12 cellular contexts compared by ENCODE assay signal in genomic region chr1:159121526-159121925, GRCh38.
DNase-seq lines count a peak whose midpoint lies in the region; ATAC-seq lines count a peak whose summit lies in the region.
"Had no signal": no experiment of that assay in that cellular context is flagged by ENCODE, and none has a peak within 500 bp of the region (broad histone marks: within the 10 kb centered on the region; RNA-seq: fewer than 3 reads in every experiment).

No MANE protein-coding gene starts in this region.

- H3K27ac ChIP-seq in effector memory CD4-positive, alpha-beta T cell (ENCODE audit: insufficient read depth, low read length, poor library complexity, severe bottlenecking), result no peak overlapping the region
- H3K27ac ChIP-seq: adrenal gland had no signal

- ATAC-seq in GM18520 (IDR thresholded peaks at IDR 0.05; ENCODE audit: unreplicated experiment) (peak; percentile 51), GM19438 (IDR thresholded peaks at IDR 0.05; ENCODE audit: low read depth, unreplicated experiment) (peak; percentile 83), HG02870 (IDR thresholded peaks at IDR 0.05; ENCODE audit: unreplicated experiment) (peak; percentile 71)

- H3K4me3 ChIP-seq in effector memory CD4-positive, alpha-beta T cell (ENCODE audit: insufficient read depth, low read depth, low read length, poor library complexity, severe bottlenecking), result no peak overlapping the region
- H3K4me3 ChIP-seq: adrenal gland had no signal

- H3K4me1 ChIP-seq in effector memory CD4-positive, alpha-beta T cell (ENCODE audit: control insufficient read depth, insufficient read depth, low read length, poor library complexity, severe bottlenecking), result no peaks in the 10 kb centered on the region
- H3K4me1 ChIP-seq: adrenal gland had no signal

- H3K27me3 ChIP-seq in effector memory CD4-positive, alpha-beta T cell (replicated peaks; ENCODE audit: control insufficient read depth, insufficient read depth, low read length, poor library complexity, severe bottlenecking), result no peaks in the 10 kb centered on the region
- H3K27me3 ChIP-seq: adrenal gland had no signal

- H3K9me3 ChIP-seq in effector memory CD4-positive, alpha-beta T cell (ENCODE audit: control insufficient read depth, low read length), result no peaks in the 10 kb centered on the region
- H3K9me3 ChIP-seq: adrenal gland had no signal

- DNase-seq in NCI-H1105 treated with DMSO at 0.1 percent for 48 hours (lab: John Stamatoyannopoulos, UW), result peak; percentile 94
- no peak for DNase-seq in effector memory CD4-positive, alpha-beta T cell
- DNase-seq in NAMALWA (ENCODE audit: low spot score), result no peak
- DNase-seq in AG08396 (ENCODE audit: low spot score), result no peak
- DNase-seq: activated CD4-positive, CD25-positive, alpha-beta regulatory T cell treated with anti-CD3 and anti-CD28 coated beads, Interleukin-2, amount 50 U/mL, for 72 hours; Calu3; hypothalamus; NCI-H2171 treated with DMSO at 0.1 percent for 48 hours had no signal

- no peaks in the 10 kb centered on the region for H3K36me3 ChIP-seq in effector memory CD4-positive, alpha-beta T cell (ENCODE audit: control insufficient read depth, insufficient read depth, low read length)
- H3K36me3 ChIP-seq: adrenal gland had no signal
